Comparison of ENCODE assay signal across 14 cellular contexts in the genomic region with DNA sequence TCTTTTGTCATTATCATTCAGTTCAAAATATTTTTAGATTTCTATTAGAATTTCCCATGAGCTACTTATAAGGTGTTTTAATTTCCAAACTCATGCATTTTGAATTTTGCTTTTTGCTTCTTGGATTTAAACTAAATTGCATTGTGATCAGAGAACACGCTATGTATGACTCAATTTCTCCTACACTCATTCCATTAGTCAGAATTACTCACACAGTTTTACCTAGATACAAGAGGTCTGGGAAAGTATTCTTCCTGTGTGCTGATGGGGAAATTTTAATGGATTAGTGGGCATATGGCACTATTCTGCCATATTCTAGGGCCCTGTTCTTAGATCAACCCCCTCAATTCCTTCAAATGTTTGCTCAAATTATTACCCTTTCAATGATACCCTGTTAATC. TPM values are rescaled to one million over a fixed set of nuclear protein-coding genes. Genes with fewer than 3 reads are reported as not detected.
DNase-seq lines count a peak whose midpoint lies in the region; ATAC-seq, FAIRE-seq and TF ChIP-seq lines count a peak whose summit lies in the region.
"Had no signal": no experiment of that assay in that cellular context is flagged by ENCODE, and none has a peak within 500 bp of the region (broad histone marks: within the 10 kb centered on the region; RNA-seq: fewer than 3 reads in every experiment).

No MANE protein-coding gene starts in this region.

- no peaks in the 10 kb centered on the region for H3K9me3 ChIP-seq in breast epithelium
- H3K9me3 ChIP-seq in astrocyte (ENCODE audit: insufficient read depth, low read depth, low read length) = no peaks in the 10 kb centered on the region
- H3K9me3 ChIP-seq in HepG2 (ENCODE audit: low read length) = no peaks in the 10 kb centered on the region
- H3K9me3 ChIP-seq: neutrophil, tibial nerve had no signal

- intact Hi-C loops in MCF 10A (cut with micrococcal nuclease) = no loop called here
- intact Hi-C loops in breast epithelium (cut with DNase I; ENCODE audit: low total_unique reads) = no loop called here
- intact Hi-C loops in HepG2 (cut with micrococcal nuclease; ENCODE audit: unreplicated experiment) = no loop called here

- H3K36me3 ChIP-seq in breast epithelium (no peaks in the 10 kb centered on the region), astrocyte (ENCODE audit: insufficient read depth, low read length) (no peaks in the 10 kb centered on the region), HepG2 (replicated peaks in 1 of 2; ENCODE audit: control insufficient read depth in 1 of 2, insufficient read depth in 2 of 2, low read length in 2 of 2) (no peaks in the 10 kb centered on the region)
- H3K36me3 ChIP-seq: neutrophil, tibial nerve had no signal

- H2AFZ ChIP-seq in astrocyte (ENCODE audit: low read depth, low read length) = no peak overlapping the region
- no peak overlapping the region for H2AFZ ChIP-seq in HepG2 (ENCODE audit: low read length)

- CTCF ChIA-PET in MCF 10A (lab: Yijun Ruan, JAX) (no interaction called here), HepG2 (lab: Yijun Ruan, JAX; ENCODE audit: low intra/inter-chr PET ratio, low total read pairs) (no interaction called here)

- DNase-seq in MCF 10A (ENCODE audit: unreplicated experiment) (peak; percentile 78), breast epithelium (ENCODE audit: low spot score in 2 of 2) (no peak), astrocyte (ENCODE audit: low read depth) (peak; percentile 89), fibroblast of villous mesenchyme (ENCODE audit: low read depth) (peak; percentile 25), urothelium cell line (ENCODE audit: low spot score) (peak; percentile 50), MV-4-11 (lab: John Stamatoyannopoulos, UW) (no peak), HepG2 (ENCODE audit: low spot score) (no peak)
- no peak for DNase-seq in activated naive CD4-positive, alpha-beta T cell treated with anti-CD3 and anti-CD28 coated beads, Interleukin-2, amount 50 U/mL, for 72 hours (ENCODE audit: low spot score in 2 of 2)
- DNase-seq: activated CD4-positive, alpha-beta T cell treated with anti-CD3 and anti-CD28 coated beads, Interleukin-2, amount 10 ng/mL, durations not matched to agents 24 days and 14 days; endodermal cell; T-helper 9 cell had no signal

- H3K9me3 Mint-ChIP-seq in MCF 10A (ENCODE audit: unreplicated experiment) (no peaks in the 10 kb centered on the region), astrocyte (ENCODE audit: unreplicated experiment) (peaks cover 2% of the 10 kb centered on the region)
- peaks cover 8 to 18% of the 10 kb centered on the region in 2 donors for H3K9me3 Mint-ChIP-seq in activated naive CD4-positive, alpha-beta T cell treated with anti-CD3 and anti-CD28 coated beads, Interleukin-2, amount 50 U/mL, for 72 hours
- H3K9me3 Mint-ChIP-seq: activated CD4-positive, alpha-beta T cell treated with anti-CD3 and anti-CD28 coated beads, Interleukin-2, amount 10 ng/mL, durations not matched to agents 24 days and 14 days; endodermal cell had no signal

- no peaks in the 10 kb centered on the region for H3K27me3 Mint-ChIP-seq in MCF 10A (ENCODE audit: insufficient read depth, unreplicated experiment)
- H3K27me3 Mint-ChIP-seq in astrocyte (ENCODE audit: low read depth, unreplicated experiment) = no peaks in the 10 kb centered on the region
- H3K27me3 Mint-ChIP-seq: activated CD4-positive, alpha-beta T cell treated with anti-CD3 and anti-CD28 coated beads, Interleukin-2, amount 10 ng/mL, durations not matched to agents 24 days and 14 days; memory B cell had no signal

- no peak overlapping the region for H3K9ac ChIP-seq in astrocyte (ENCODE audit: low read length)
- H3K9ac ChIP-seq in HepG2 (ENCODE audit: insufficient read depth, low read depth, low read length) = no peak overlapping the region

- no peak for TF ChIP-seq RAD21 in HepG2 (CRISPR knock-in tag; IDR thresholded peaks at IDR 0.05)

- H4K20me1 ChIP-seq in astrocyte (ENCODE audit: insufficient read depth, low read length) (no peaks in the 10 kb centered on the region), HepG2 (ENCODE audit: insufficient read depth, low read length) (no peaks in the 10 kb centered on the region)

- no peak for ATAC-seq in activated naive CD4-positive, alpha-beta T cell treated with anti-CD3 and anti-CD28 coated beads, Interleukin-2, amount 50 U/mL, for 72 hours
- ATAC-seq in HepG2 = no peak

- BruUV-seq in MCF 10A (replicated peaks; lab: Mats Ljungman, UMichigan) (no TSS peak), HepG2 (replicated peaks; lab: Mats Ljungman, UMichigan) (no TSS peak)

- TF ChIP-seq CTCF in MCF 10A (IDR thresholded peaks at IDR 0.05; ENCODE audit: unreplicated experiment) = no peak
- no peak for TF ChIP-seq CTCF in breast epithelium (IDR thresholded peaks at IDR 0.05)
- no peak for TF ChIP-seq CTCF in astrocyte (IDR thresholded peaks at IDR 0.05; ENCODE audit: insufficient read depth, low read depth, low read length)
- no peak for TF ChIP-seq CTCF in fibroblast of villous mesenchyme (IDR thresholded peaks at IDR 0.05; ENCODE audit: insufficient read depth, low read depth, low read length)
- no peak for TF ChIP-seq CTCF in HepG2 (CRISPR knock-in tag; IDR thresholded peaks at IDR 0.05)

- no peaks in the 10 kb centered on the region for H3K79me2 ChIP-seq in astrocyte (ENCODE audit: insufficient read depth, low read length)
- no peaks in the 10 kb centered on the region for H3K79me2 ChIP-seq in HepG2 (ENCODE audit: insufficient read depth, low read length)

- WGBS in HepG2 (ENCODE audit: low lambda C conversion rate) = 0% methylated on average over 1 of the region's 1 CpG

- POLR2A ChIA-PET in MCF 10A (lab: Yijun Ruan, JAX) = no interaction called here
- POLR2A ChIA-PET in HepG2 (lab: Yijun Ruan, JAX) = no interaction called here

- H3K4me1 Mint-ChIP-seq in MCF 10A (ENCODE audit: insufficient read depth, unreplicated experiment) (peaks cover 9% of the 10 kb centered on the region), astrocyte (ENCODE audit: low read depth, unreplicated experiment) (no peaks in the 10 kb centered on the region)
- H3K4me1 Mint-ChIP-seq: activated CD4-positive, alpha-beta T cell treated with anti-CD3 and anti-CD28 coated beads, Interleukin-2, amount 10 ng/mL, durations not matched to agents 24 days and 14 days; endodermal cell; memory B cell had no signal

- H3K4me3 ChIP-seq in breast epithelium (no peak overlapping the region), astrocyte (ENCODE audit: insufficient read depth, low read depth, low read length) (no peak overlapping the region), fibroblast of villous mesenchyme (ENCODE audit: low read depth, low read length) (no peak overlapping the region), HepG2 (replicated peaks in 1 of 3; ENCODE audit: insufficient read depth in 1 of 3, low read depth in 2 of 3, low read length in 3 of 3) (no peak overlapping the region)
- H3K4me3 ChIP-seq: tibial nerve had no signal

- H3K4me2 ChIP-seq in astrocyte (ENCODE audit: low read length) (no peak overlapping the region), HepG2 (ENCODE audit: low read depth, low read length) (no peak overlapping the region)

- H3K4me3 Mint-ChIP-seq in MCF 10A (ENCODE audit: unreplicated experiment) (no peak overlapping the region), astrocyte (ENCODE audit: unreplicated experiment) (no peak overlapping the region)
- H3K4me3 Mint-ChIP-seq: activated CD4-positive, alpha-beta T cell treated with anti-CD3 and anti-CD28 coated beads, Interleukin-2, amount 10 ng/mL, durations not matched to agents 24 days and 14 days; endodermal cell; memory B cell had no signal

- TF ChIP-seq POLR2A in breast epithelium (IDR thresholded peaks at IDR 0.05) (no peak), HepG2 (IDR thresholded peaks at IDR 0.05; ENCODE audit: insufficient read depth in 1 of 2, low read depth in 2 of 2, low read length in 2 of 2) (no peak)

- TF ChIP-seq EP300 in HepG2 (IDR thresholded peaks at IDR 0.05; ENCODE audit: low read depth in 2 of 2, low read length in 2 of 2) (no peak), HepG2 (CRISPR knock-in tag; IDR thresholded peaks at IDR 0.05; ENCODE audit: borderline replicate concordance) (no peak)

- H3K4me1 ChIP-seq in breast epithelium (no peaks in the 10 kb centered on the region), astrocyte (ENCODE audit: insufficient read depth, low read length) (no peaks in the 10 kb centered on the region), HepG2 (ENCODE audit: insufficient read depth, low read length) (no peaks in the 10 kb centered on the region)
- H3K4me1 ChIP-seq: tibial nerve had no signal

- in situ Hi-C loops in HepG2 (cut with HindIII; ENCODE audit: extremely low pct_ligation_motif_present, low pct_unique_long_range_greater_than_20kb) = no loop called here

- H3K27ac ChIP-seq in breast epithelium = no peak overlapping the region
- H3K27ac ChIP-seq in astrocyte (ENCODE audit: low read depth, low read length) = peak overlapping the region; percentile 70
- H3K27ac ChIP-seq in HepG2 (ENCODE audit: extremely low read length, insufficient read depth, low read length) = no peak overlapping the region
- H3K27ac ChIP-seq: neutrophil, tibial nerve had no signal

- H3K27me3 ChIP-seq in breast epithelium = no peaks in the 10 kb centered on the region
- no peaks in the 10 kb centered on the region for H3K27me3 ChIP-seq in astrocyte (ENCODE audit: insufficient read depth, low read length)
- no peaks in the 10 kb centered on the region for H3K27me3 ChIP-seq in HepG2 (ENCODE audit: control insufficient read depth in 1 of 2, insufficient read depth in 2 of 2, low read length in 2 of 2)
- H3K27me3 ChIP-seq: neutrophil, tibial nerve had no signal

- H3K36me3 Mint-ChIP-seq in MCF 10A (ENCODE audit: insufficient read depth, unreplicated experiment) (no peaks in the 10 kb centered on the region), astrocyte (ENCODE audit: low read depth, unreplicated experiment) (no peaks in the 10 kb centered on the region)
- no peaks in the 10 kb centered on the region for H3K36me3 Mint-ChIP-seq in activated naive CD4-positive, alpha-beta T cell treated with anti-CD3 and anti-CD28 coated beads, Interleukin-2, amount 50 U/mL, for 72 hours
- H3K36me3 Mint-ChIP-seq: memory B cell had no signal

- FAIRE-seq in astrocyte (lab: Jason Lieb, UNC) = peak; percentile 92
- no peak for FAIRE-seq in urothelium cell line (lab: Jason Lieb, UNC)
- no peak for FAIRE-seq in HepG2 (lab: Jason Lieb, UNC)

- peak overlapping the region; percentile 1 for H3K27ac Mint-ChIP-seq in MCF 10A (ENCODE audit: low read depth, unreplicated experiment)
- H3K27ac Mint-ChIP-seq in astrocyte (ENCODE audit: unreplicated experiment) = peak overlapping the region; percentile 50
- no peak overlapping the region for H3K27ac Mint-ChIP-seq in activated naive CD4-positive, alpha-beta T cell treated with anti-CD3 and anti-CD28 coated beads, Interleukin-2, amount 50 U/mL, for 72 hours
- H3K27ac Mint-ChIP-seq: activated CD4-positive, alpha-beta T cell treated with anti-CD3 and anti-CD28 coated beads, Interleukin-2, amount 10 ng/mL, durations not matched to agents 24 days and 14 days; endodermal cell; memory B cell had no signal

RNA-seq across cellular contexts. Expression of a gene that starts 49.9 kb away (rescaled TPM):
- total RNA-seq in MCF 10A (2022) (not detected in 2 replicates), breast epithelium (1 to 10 TPM in 2 of 3 donors, under 1 TPM in 1; 0.96 to 5.1 (median 1.3) TPM), astrocyte (0.19 and 0.50 TPM in 2 replicates), fibroblast of villous mesenchyme (under 0.01 TPM in 1 of 2 replicates, not detected in the other), HepG2 (2016; rRNA removed; fragmentation: Illumina TruSeq; extraction: Trizol) (not detected in 2 replicates)
- total RNA-seq in activated naive CD4-positive, alpha-beta T cell treated with anti-CD3 and anti-CD28 coated beads, Interleukin-2, amount 50 U/mL, for 72 hours = not detected
- total RNA-seq in HepG2 (2016; cell fraction: cytosol; rRNA removed; fragmentation: Illumina TruSeq; extraction: Trizol; ENCODE audit: low read depth) = not detected in 2 replicates
- not detected in 2 replicates for total RNA-seq in HepG2 (2016; cell fraction: insoluble cytoplasmic fraction; rRNA removed; fragmentation: Illumina TruSeq; extraction: Trizol)
- total RNA-seq in HepG2 (2016; cell fraction: membrane; rRNA removed; fragmentation: Illumina TruSeq; extraction: Trizol) = not detected in 2 replicates
- total RNA-seq in HepG2 (2016; cell fraction: nucleus; rRNA removed; fragmentation: Illumina TruSeq; extraction: Trizol) = not detected in 2 replicates
- polyA plus RNA-seq in HepG2 (2011; rRNA removed) = not detected in 2 replicates
- polyA plus RNA-seq in HepG2 (2011; cell fraction: cytosol; rRNA removed) = not detected in 2 replicates
- not detected in 2 replicates for polyA plus RNA-seq in HepG2 (2011; cell fraction: nucleus; rRNA removed)
- polyA plus RNA-seq in HepG2 (2012) = not detected in 2 replicates
- polyA plus RNA-seq in HepG2 (2016; cell fraction: cytosol; fragmentation: Illumina TruSeq; extraction: Trizol; ENCODE audit: low read depth) = not detected in 2 replicates
- not detected in 2 replicates for polyA plus RNA-seq in HepG2 (2016; cell fraction: insoluble cytoplasmic fraction; fragmentation: Illumina TruSeq; extraction: Trizol; ENCODE audit: low read depth)
- polyA plus RNA-seq in HepG2 (2016; cell fraction: membrane; fragmentation: Illumina TruSeq; extraction: Trizol; ENCODE audit: low read depth) = not detected in 2 replicates
- polyA plus RNA-seq in HepG2 (2016; cell fraction: nucleus; fragmentation: Illumina TruSeq; extraction: Trizol; ENCODE audit: insufficient read depth, low read depth) = not detected in 2 replicates
- polyA minus RNA-seq in HepG2 (2011; rRNA and poly(A)+ RNA removed; ENCODE audit: low replicate concordance) = 21.4 TPM in 1 of 2 replicates, not detected in the other
- polyA minus RNA-seq in HepG2 (2011; cell fraction: cytosol; rRNA and poly(A)+ RNA removed) = 0.10 and 0.18 TPM in 2 replicates
- polyA minus RNA-seq in HepG2 (2011; cell fraction: nucleus; rRNA and poly(A)+ RNA removed) = 0.39 TPM in 1 of 2 replicates, not detected in the other
- total RNA-seq: activated CD4-positive, alpha-beta T cell treated with anti-CD3 and anti-CD28 coated beads, Interleukin-2, amount 10 ng/mL, durations not matched to agents 24 days and 14 days had no signal

Comparison
In these comparisons a context has a peak if more than half of its experiments do, and no peak if none do; other contexts are left out.
1. DNase-seq: peak in MCF 10A (single experiment), astrocyte (single experiment), fibroblast of villous mesenchyme (single experiment) and urothelium cell line (single experiment); none in breast epithelium (0 of 2), MV-4-11 (single experiment), activated naive CD4-positive, alpha-beta T cell treated with anti-CD3 and anti-CD28 coated beads, Interleukin-2, amount 50 U/mL, for 72 hours (0 of 2) and HepG2 (single experiment).
2. H3K27ac Mint-ChIP-seq: peak in MCF 10A (single experiment) and astrocyte (single experiment); none in activated naive CD4-positive, alpha-beta T cell treated with anti-CD3 and anti-CD28 coated beads, Interleukin-2, amount 50 U/mL, for 72 hours (0 of 2).